ENCODE assay signal across 10 cellular contexts in genomic region chr2:190119257-190119656, GRCh38. TPM values are rescaled to one million over a fixed set of nuclear protein-coding genes. Genes with fewer than 3 reads are reported as not detected.
DNase-seq lines count a peak whose midpoint lies in the region; ATAC-seq lines count a peak whose summit lies in the region.
"Had no signal": no experiment of that assay in that cellular context is flagged by ENCODE, and none has a peak within 500 bp of the region (broad histone marks: within the 10 kb centered on the region; RNA-seq: fewer than 3 reads in every experiment).

No MANE protein-coding gene starts in this region.

- no peaks in the 10 kb centered on the region for H3K27me3 ChIP-seq in HUES6 (ENCODE audit: control insufficient read depth, insufficient read depth, low read length)

- H3K4me3 ChIP-seq in HUES6 (ENCODE audit: low read depth, low read length), result peak overlapping the region; percentile 50

- no peaks in the 10 kb centered on the region for H3K9me3 Mint-ChIP-seq in activated naive CD8-positive, alpha-beta T cell treated with anti-CD3 and anti-CD28 coated beads, Interleukin-2, amount 50 U/mL, for 24 hours

- H3K27ac Mint-ChIP-seq in activated naive CD8-positive, alpha-beta T cell treated with anti-CD3 and anti-CD28 coated beads, Interleukin-2, amount 50 U/mL, for 24 hours, result no peak overlapping the region

- no peaks in the 10 kb centered on the region for H3K36me3 Mint-ChIP-seq in activated naive CD8-positive, alpha-beta T cell treated with anti-CD3 and anti-CD28 coated beads, Interleukin-2, amount 50 U/mL, for 24 hours (ENCODE audit: low read depth)

- intact Hi-C loops in sciatic nerve (cut with DNase I), result no loop called here

- peak; percentile 16 for DNase-seq in activated naive CD8-positive, alpha-beta T cell treated with anti-CD3 and anti-CD28 coated beads, Interleukin-2, amount 50 U/mL, for 24 hours
- DNase-seq in iPS DF 19.7 (ENCODE audit: low read depth, low spot score) (peak; percentile 25), sciatic nerve (ENCODE audit: low spot score) (peak; percentile 58), HuH-7 (ENCODE audit: low spot score) (no peak)
- no peak for DNase-seq in stimulated activated CD4-positive, alpha-beta T cell treated with anti-CD3 and anti-CD28 coated beads, Interleukin-1b, Interleukin-23, amount 100 ng/mL, for 48 hours
- DNase-seq: activated CD4-positive, CD25-positive, alpha-beta regulatory T cell; mammary epithelial cell had no signal

- peak overlapping the region; percentile 52 for H3K4me3 Mint-ChIP-seq in activated naive CD8-positive, alpha-beta T cell treated with anti-CD3 and anti-CD28 coated beads, Interleukin-2, amount 50 U/mL, for 24 hours

- H3K9ac ChIP-seq in HUES6 (ENCODE audit: low read length), result no peak overlapping the region

- H3K4me1 Mint-ChIP-seq in activated naive CD8-positive, alpha-beta T cell treated with anti-CD3 and anti-CD28 coated beads, Interleukin-2, amount 50 U/mL, for 24 hours, result peaks cover 13% of the 10 kb centered on the region

- peak; percentile 63 for ATAC-seq in activated naive CD8-positive, alpha-beta T cell treated with anti-CD3 and anti-CD28 coated beads, Interleukin-2, amount 50 U/mL, for 24 hours
- ATAC-seq in sciatic nerve (peak; percentile 79), GM21786 (IDR thresholded peaks at IDR 0.05; ENCODE audit: unreplicated experiment) (no peak), GM19023 (IDR thresholded peaks at IDR 0.05; ENCODE audit: unreplicated experiment) (no peak)

- H3K36me3 ChIP-seq in HUES6 (ENCODE audit: control insufficient read depth, insufficient read depth, low read length), result no peaks in the 10 kb centered on the region

- no peak overlapping the region for H3K27ac ChIP-seq in HUES6 (ENCODE audit: low read depth, low read length)

- peaks cover 10% of the 10 kb centered on the region; the same call in 1 of the 2 replicates for H3K4me1 ChIP-seq in HUES6 (ENCODE audit: control insufficient read depth, insufficient read depth, low read length)

- no peaks in the 10 kb centered on the region for H3K9me3 ChIP-seq in HUES6 (ENCODE audit: control insufficient read depth, insufficient read depth, low read depth, low read length)

- H3K27me3 Mint-ChIP-seq in activated naive CD8-positive, alpha-beta T cell treated with anti-CD3 and anti-CD28 coated beads, Interleukin-2, amount 50 U/mL, for 24 hours, result peaks cover 2% of the 10 kb centered on the region

RNA-seq across cellular contexts. Expression of gene MSTN, which starts 56.7 kb away (rescaled TPM):
- total RNA-seq in sciatic nerve, result 0.85 TPM
- total RNA-seq: mammary epithelial cell had no signal

Comparison
In these comparisons a context has a peak if more than half of its experiments do, and no peak if none do; other contexts are left out.
1. ATAC-seq: peak in activated naive CD8-positive, alpha-beta T cell treated with anti-CD3 and anti-CD28 coated beads, Interleukin-2, amount 50 U/mL, for 24 hours (single experiment) and sciatic nerve (single experiment); none in GM21786 (single experiment) and GM19023 (single experiment).
2. DNase-seq: peak in activated naive CD8-positive, alpha-beta T cell treated with anti-CD3 and anti-CD28 coated beads, Interleukin-2, amount 50 U/mL, for 24 hours (single experiment), iPS DF 19.7 (single experiment) and sciatic nerve (single experiment); none in HuH-7 (single experiment) and stimulated activated CD4-positive, alpha-beta T cell treated with anti-CD3 and anti-CD28 coated beads, Interleukin-1b, Interleukin-23, amount 100 ng/mL, for 48 hours (single experiment).